Comparison of ENCODE assay signal across 7 cellular contexts in the genomic region with DNA sequence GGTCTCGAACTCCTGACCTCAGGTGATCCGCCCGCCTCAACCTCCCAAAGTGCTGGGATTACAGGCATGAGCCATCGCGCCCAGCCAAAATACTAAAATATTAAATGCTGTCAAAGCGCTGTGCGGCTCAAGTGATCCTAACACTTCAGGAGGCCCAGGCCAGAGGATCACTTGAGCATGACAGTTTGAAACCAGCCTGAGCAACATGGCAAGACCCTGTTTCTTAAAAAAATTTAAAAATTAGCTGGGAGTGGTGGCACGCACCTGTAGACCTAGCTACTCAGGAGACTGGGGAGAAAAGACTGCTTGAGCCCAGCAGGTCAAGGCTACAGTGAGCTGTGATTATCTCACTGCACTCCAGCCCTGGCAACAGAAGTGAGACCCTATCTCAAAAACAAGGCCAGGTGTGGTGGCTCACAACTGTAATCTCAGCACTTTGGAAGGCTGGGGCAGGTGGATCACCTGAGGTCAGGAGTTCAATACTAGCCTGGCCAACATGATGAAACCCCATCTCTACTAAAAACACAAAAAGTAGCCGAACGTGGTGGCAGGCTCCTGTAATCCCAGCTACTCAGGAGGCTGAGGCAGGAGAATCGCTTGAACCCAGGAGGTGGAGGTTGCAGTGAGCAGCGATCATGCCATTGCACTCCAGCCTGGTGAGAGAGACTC. TPM values are rescaled to one million over a fixed set of nuclear protein-coding genes. Genes with fewer than 3 reads are reported as not detected.
DNase-seq lines count a peak whose midpoint lies in the region; ATAC-seq, FAIRE-seq and TF ChIP-seq lines count a peak whose summit lies in the region.
"Not testable (repeated sequence)": the region's sequence is repeated elsewhere in the genome, so short reads cannot be mapped to it uniquely, and the experiment has no call there.

No MANE protein-coding gene starts in this region.

- H4K20me1 ChIP-seq in K562 (replicated peaks; ENCODE audit: control insufficient read depth, insufficient read depth, low read length), result peaks cover 24% of the 10 kb centered on the region

- not testable (repeated sequence) for H3K9me1 ChIP-seq in K562 (ENCODE audit: control insufficient read depth, insufficient read depth, low read length)

- not testable (repeated sequence) for H2AFZ ChIP-seq in K562 (ENCODE audit: low read depth, low read length)

- H3K27me3 ChIP-seq in K562 (ENCODE audit: control insufficient read depth in 2 of 2, insufficient read depth in 2 of 2, low read length in 2 of 2); gastrocnemius medialis: not testable (repeated sequence)

- H3K9me3 ChIP-seq in A549; K562 (replicated peaks; ENCODE audit: control insufficient read depth, insufficient read depth, low read depth, low read length); gastrocnemius medialis: not testable (repeated sequence)

- H3K27me3 Mint-ChIP-seq in HFFc6 (ENCODE audit: insufficient read depth) (peaks cover 19% of the 10 kb centered on the region), immature natural killer cell (ENCODE audit: low read depth in 3 of 3) (peaks cover 18 to 64% (median 57%) of the 10 kb centered on the region in 3 donors)
- H3K27me3 Mint-ChIP-seq in activated CD4-positive, alpha-beta memory T cell treated with anti-CD3 and anti-CD28 coated beads for 36 hours; activated T-cell treated with anti-CD3 and anti-CD28 coated beads, Interleukin-2, amount 50 U/mL, for 72 hours (ENCODE audit: low read depth): not testable (repeated sequence)

- DNase-seq in A549 (ENCODE audit: low read depth in 1 of 2, low spot score in 1 of 2); HFFc6; activated CD4-positive, alpha-beta memory T cell treated with anti-CD3 and anti-CD28 coated beads for 36 hours; activated T-cell treated with anti-CD3 and anti-CD28 coated beads, Interleukin-2, amount 50 U/mL, for 72 hours; K562 (ENCODE audit: extremely low read depth in 1 of 4, low spot score in 3 of 4); immature natural killer cell; gastrocnemius medialis: not testable (repeated sequence)

- BruUV-seq in K562 (replicated peaks; lab: Mats Ljungman, UMichigan), result not testable (repeated sequence)

- POLR2A ChIA-PET in A549 (lab: Yijun Ruan, JAX) (interaction anchor here (0.6 to 1.2 kb wide), 3 partner anchors 9 to 74 kb away, joined by 3 to 5 read pairs (median 5); a partner anchor contains a TSS), K562 (lab: Yijun Ruan, JAX) (interaction anchor here (0.6 to 7.2 kb wide), 6 partner anchors 9 to 58 kb away, joined by 3 to 102 read pairs (median 7); a partner anchor contains a TSS)
- POLR2A ChIA-PET in activated CD4-positive, alpha-beta memory T cell treated with anti-CD3 and anti-CD28 coated beads for 36 hours (lab: Charles Lee), result not testable (repeated sequence)

- H3K27ac ChIP-seq in A549; K562 (ENCODE audit: extremely low read depth, low read depth, low read length): not testable (repeated sequence)
- peak overlapping the region; percentile 46 to 80 (median 68) for H3K27ac ChIP-seq in gastrocnemius medialis

- not testable (repeated sequence) for FAIRE-seq in A549 (lab: Jason Lieb, UNC); K562 (lab: Jason Lieb, UNC)

- not testable (repeated sequence) for TF ChIP-seq CTCF in A549 (IDR thresholded peaks at IDR 0.05); HFFc6 (IDR thresholded peaks at IDR 0.05); K562 (IDR thresholded peaks at IDR 0.05 in 2 of 3, conservative IDR thresholded peaks at IDR 0.05 in 1 of 3; ENCODE audit: insufficient read depth in 2 of 3, low read depth in 1 of 3, low read length in 3 of 3); gastrocnemius medialis (IDR thresholded peaks at IDR 0.05 in 4 of 5, conservative IDR thresholded peaks at IDR 0.05 in 1 of 5)

- not testable (repeated sequence) for H3K4me3 Mint-ChIP-seq in HFFc6; activated CD4-positive, alpha-beta memory T cell treated with anti-CD3 and anti-CD28 coated beads for 36 hours; immature natural killer cell
- peak overlapping the region in 1 of 2 donors; percentile 31 for H3K4me3 Mint-ChIP-seq in activated T-cell treated with anti-CD3 and anti-CD28 coated beads, Interleukin-2, amount 50 U/mL, for 72 hours

- H3K36me3 ChIP-seq in K562 (ENCODE audit: control insufficient read depth, insufficient read depth, low read length) (peaks cover 96% of the 10 kb centered on the region), gastrocnemius medialis (peaks cover 7 to 97% of the 10 kb centered on the region in 2 donors)

- intact Hi-C loops in activated CD4-positive, alpha-beta memory T cell treated with anti-CD3 and anti-CD28 coated beads for 36 hours (cut with micrococcal nuclease); K562 (cut with micrococcal nuclease); gastrocnemius medialis (cut with DNase I; ENCODE audit: low total_unique reads): not testable (repeated sequence)

- not testable (repeated sequence) for H3K4me2 ChIP-seq in A549; K562 (ENCODE audit: insufficient read depth, low read length)

- not testable (repeated sequence) for H3K4me1 ChIP-seq in A549; K562 (replicated peaks in 1 of 2; ENCODE audit: control insufficient read depth in 2 of 2, insufficient read depth in 2 of 2, low read length in 2 of 2)
- H3K4me1 ChIP-seq in gastrocnemius medialis, result peaks cover 25 to 33% of the 10 kb centered on the region in 2 donors

- H3K27ac Mint-ChIP-seq in HFFc6 (0 out of 2 replicates have a peak overlapping the region, but pooled peaks have one; percentile 6), immature natural killer cell (peak overlapping the region in 4 of 6 donors; percentile 69 to 89 (median 76))
- peak overlapping the region; percentile 28 for H3K27ac Mint-ChIP-seq in activated CD4-positive, alpha-beta memory T cell treated with anti-CD3 and anti-CD28 coated beads for 36 hours
- peak overlapping the region; percentile 88 for H3K27ac Mint-ChIP-seq in activated T-cell treated with anti-CD3 and anti-CD28 coated beads, Interleukin-2, amount 50 U/mL, for 72 hours

- H3K9me3 Mint-ChIP-seq in HFFc6; activated CD4-positive, alpha-beta memory T cell treated with anti-CD3 and anti-CD28 coated beads for 36 hours; activated T-cell treated with anti-CD3 and anti-CD28 coated beads, Interleukin-2, amount 50 U/mL, for 72 hours; immature natural killer cell: not testable (repeated sequence)

- TF ChIP-seq POLR2A in A549 (IDR thresholded peaks at IDR 0.05; ENCODE audit: low read length); gastrocnemius medialis (IDR thresholded peaks at IDR 0.05): not testable (repeated sequence)
- peak; percentile 20; the same call in 1 of the 2 replicates for TF ChIP-seq POLR2A in K562 (conservative IDR thresholded peaks at IDR 0.05)

- H3K4me3 ChIP-seq in A549, K562, gastrocnemius medialis: not testable (repeated sequence)

- H3K9ac ChIP-seq in K562 (ENCODE audit: insufficient read depth in 1 of 2, low read depth in 2 of 2, low read length in 2 of 2), result not testable (repeated sequence)

- peaks cover 87% of the 10 kb centered on the region for H3K79me2 ChIP-seq in K562 (ENCODE audit: control insufficient read depth, insufficient read depth, low read length)

- TF ChIP-seq EP300 in A549 (IDR thresholded peaks at IDR 0.05); K562 (IDR thresholded peaks at IDR 0.05; ENCODE audit: low read length): not testable (repeated sequence)

- peaks cover 27% of the 10 kb centered on the region for H3K4me1 Mint-ChIP-seq in HFFc6 (ENCODE audit: low read depth)
- peaks cover 41% of the 10 kb centered on the region for H3K4me1 Mint-ChIP-seq in activated CD4-positive, alpha-beta memory T cell treated with anti-CD3 and anti-CD28 coated beads for 36 hours (ENCODE audit: low read depth)
- peaks cover 52% of the 10 kb centered on the region for H3K4me1 Mint-ChIP-seq in activated T-cell treated with anti-CD3 and anti-CD28 coated beads, Interleukin-2, amount 50 U/mL, for 72 hours (ENCODE audit: low read depth)
- peaks cover 38 to 60% of the 10 kb centered on the region in 2 donors for H3K4me1 Mint-ChIP-seq in immature natural killer cell

- 94% methylated on average over 12 of the region's 12 CpGs for WGBS in A549 (ENCODE audit: missing lambda C conversion rate)
- 98% methylated on average over 12 of the region's 12 CpGs for WGBS in K562 (ENCODE audit: insufficient coverage, low coverage, missing lambda C conversion rate)

- H3K36me3 Mint-ChIP-seq in HFFc6 (ENCODE audit: low read depth) (peaks cover 46% of the 10 kb centered on the region), immature natural killer cell (peaks cover 36 to 58% (median 45%) of the 10 kb centered on the region in 3 donors)
- peaks cover 65% of the 10 kb centered on the region for H3K36me3 Mint-ChIP-seq in activated CD4-positive, alpha-beta memory T cell treated with anti-CD3 and anti-CD28 coated beads for 36 hours
- peaks cover 32 to 73% of the 10 kb centered on the region in 2 donors for H3K36me3 Mint-ChIP-seq in activated T-cell treated with anti-CD3 and anti-CD28 coated beads, Interleukin-2, amount 50 U/mL, for 72 hours (ENCODE audit: insufficient read depth in 2 of 2)

- in situ Hi-C loops in K562 (cut with MboI), result not testable (repeated sequence)
- in situ Hi-C loops in gastrocnemius medialis (cut with MboI; ENCODE audit: low sequenced_read_pairs in 4 of 4), result loop anchor here in 1 of 4 donors (25.0 kb wide), 1 partner anchor 164 kb away; no protein-coding TSS in a partner anchor

- TF ChIP-seq RAD21 in A549 (conservative IDR thresholded peaks at IDR 0.05 in 1 of 2, IDR thresholded peaks at IDR 0.05 in 1 of 2); K562 (CRISPR knock-in tag; conservative IDR thresholded peaks at IDR 0.05 in 1 of 2, IDR thresholded peaks at IDR 0.05 in 1 of 2): not testable (repeated sequence)

- CTCF ChIA-PET in A549 (lab: Yijun Ruan, JAX), result interaction anchor here (0.6 kb wide), 1 partner anchor 8 kb away, joined by 3 read pairs; no protein-coding TSS in a partner anchor
- CTCF ChIA-PET in activated CD4-positive, alpha-beta memory T cell treated with anti-CD3 and anti-CD28 coated beads for 36 hours (lab: Charles Lee), result interaction anchor here (1.0 kb wide), 1 partner anchor 160 kb away, joined by 3 read pairs; no protein-coding TSS in a partner anchor
- CTCF ChIA-PET in K562 (lab: Yijun Ruan, JAX; ENCODE audit: low intra/inter-chr PET ratio), result not testable (repeated sequence)

- peak in 1 of 2 experiments; percentile 6; a peak in 2 of 6 replicates for ATAC-seq in A549
- peak in 1 of 2 donors; percentile 1 for ATAC-seq in activated T-cell treated with anti-CD3 and anti-CD28 coated beads, Interleukin-2, amount 50 U/mL, for 72 hours (replicated peaks in 1 of 2)
- not testable (repeated sequence) for ATAC-seq in K562, gastrocnemius medialis

RNA-seq across cellular contexts. Expression of a gene that starts 18.3 kb away (rescaled TPM):
- polyA plus RNA-seq in A549 (2011; rRNA removed) (127 and 264 TPM in 2 replicates), A549 (2017; fragmentation: RNase III; extraction: RNeasy Plus Mini Kit Qiagen cat#74134 plus additional on column Dnase treatment) (199 to 212 TPM (median 201 TPM) in 3 replicates), K562 (2011; rRNA removed) (187 and 191 TPM in 2 replicates), K562 (2014; fragmentation: Illumina TruSeq; extraction: Trizol) (213 and 218 TPM in 2 replicates), K562 (2014; fragmentation: Nextera tagmentation; extraction: Ambion mirVana) (100 to 1,000 TPM; 143 to 198 TPM), K562 (2014; rRNA removed) (212 and 228 TPM in 2 replicates), immature natural killer cell (100 to 1,000 TPM; 120 to 203 (median 142) TPM)
- 38.9 and 39.1 TPM in 2 replicates for polyA plus RNA-seq in A549 (2012; cell fraction: cytosol; rRNA removed)
- 84.4 and 148 TPM in 2 replicates for polyA plus RNA-seq in A549 (2012; cell fraction: nucleus; rRNA removed)
- polyA minus RNA-seq in A549 (2011; rRNA and poly(A)+ RNA removed), result 104 and 116 TPM in 2 replicates
- total RNA-seq in HFFc6 (2021; fragmentation: NEBNext Ultra II Directional; extraction: Animal tissue kit (Norgen Biotek cat#: 25700)), result 100 to 1,000 TPM; 162 to 198 (median 185) TPM
- total RNA-seq in activated CD4-positive, alpha-beta memory T cell treated with anti-CD3 and anti-CD28 coated beads for 36 hours, result 100 to 1,000 TPM; 243 to 259 TPM
- total RNA-seq in activated T-cell treated with anti-CD3 and anti-CD28 coated beads, Interleukin-2, amount 50 U/mL, for 72 hours, result 100 to 1,000 TPM; 431 to 525 TPM
- total RNA-seq in K562 (2011; cell fraction: chromatin; rRNA removed; ENCODE audit: low replicate concordance), result 377 and 1,084 TPM in 2 replicates
- 154 and 218 TPM in 2 replicates for total RNA-seq in K562 (2011; cell fraction: nucleolus; rRNA removed)
- total RNA-seq in K562 (2011; cell fraction: nucleoplasm; rRNA removed), result 345 and 673 TPM in 2 replicates
- total RNA-seq in K562 (2014; rRNA removed) (241 and 314 TPM in 2 replicates), K562 (2014; rRNA removed; fragmentation: Illumina TruSeq; extraction: Trizol) (305 and 330 TPM in 2 replicates), K562 (2015; rRNA removed; fragmentation: Illumina TruSeq; extraction: Trizol) (297 and 319 TPM in 2 replicates), K562 (2021) (241 and 250 TPM in 2 replicates), gastrocnemius medialis (100 to 1,000 TPM in 3 of 4 donors, 10 to 100 TPM in 1; 98.5 to 165 (median 130) TPM)
- polyA plus RNA-seq in K562 (2011; cell fraction: cytosol; rRNA removed), result 33.0 and 80.4 TPM in 2 replicates
- 662 and 820 TPM in 2 replicates for polyA plus RNA-seq in K562 (2011; cell fraction: nucleus; rRNA removed)
- 185 and 194 TPM in 2 replicates for polyA plus RNA-seq in K562 (2012)
- 178 and 203 TPM in 2 replicates for polyA minus RNA-seq in K562 (2011; rRNA and poly(A)+ RNA removed)
- polyA minus RNA-seq in K562 (2011; cell fraction: cytosol; rRNA and poly(A)+ RNA removed), result 67.8 and 77.2 TPM in 2 replicates
- 241 and 336 TPM in 2 replicates for polyA minus RNA-seq in K562 (2011; cell fraction: nucleus; rRNA and poly(A)+ RNA removed)

RNA-seq across cellular contexts. Expression of a gene that starts 24.6 kb away (rescaled TPM):
- polyA plus RNA-seq in A549 (2011; rRNA removed) (201 and 204 TPM in 2 replicates), A549 (2017; fragmentation: RNase III; extraction: RNeasy Plus Mini Kit Qiagen cat#74134 plus additional on column Dnase treatment) (365 to 430 TPM (median 425 TPM) in 3 replicates), K562 (2011; rRNA removed) (179 and 193 TPM in 2 replicates), K562 (2014; fragmentation: Illumina TruSeq; extraction: Trizol) (31.8 and 117 TPM in 2 replicates), K562 (2014; fragmentation: Nextera tagmentation; extraction: Ambion mirVana) (100 to 1,000 TPM; 635 to 741 TPM), K562 (2014; rRNA removed) (433 and 559 TPM in 2 replicates), immature natural killer cell (100 to 1,000 TPM; 298 to 612 (median 340) TPM)
- polyA plus RNA-seq in A549 (2012; cell fraction: cytosol; rRNA removed), result 974 and 1,231 TPM in 2 replicates
- polyA plus RNA-seq in A549 (2012; cell fraction: nucleus; rRNA removed), result 655 and 1,009 TPM in 2 replicates
- polyA minus RNA-seq in A549 (2011; rRNA and poly(A)+ RNA removed), result 20.8 and 23.3 TPM in 2 replicates
- 100 to 1,000 TPM; 158 to 236 (median 195) TPM for total RNA-seq in HFFc6 (2021; fragmentation: NEBNext Ultra II Directional; extraction: Animal tissue kit (Norgen Biotek cat#: 25700))
- total RNA-seq in activated CD4-positive, alpha-beta memory T cell treated with anti-CD3 and anti-CD28 coated beads for 36 hours, result 100 to 1,000 TPM; 141 to 142 TPM
- 10 to 100 TPM; 51.4 to 53.8 TPM for total RNA-seq in activated T-cell treated with anti-CD3 and anti-CD28 coated beads, Interleukin-2, amount 50 U/mL, for 72 hours
- 8.1 and 30.8 TPM in 2 replicates for total RNA-seq in K562 (2011; cell fraction: chromatin; rRNA removed; ENCODE audit: low replicate concordance)
- total RNA-seq in K562 (2011; cell fraction: nucleolus; rRNA removed), result 77.2 and 84.6 TPM in 2 replicates
- 53.4 and 57.0 TPM in 2 replicates for total RNA-seq in K562 (2011; cell fraction: nucleoplasm; rRNA removed)
- total RNA-seq in K562 (2014; rRNA removed) (422 and 571 TPM in 2 replicates), K562 (2014; rRNA removed; fragmentation: Illumina TruSeq; extraction: Trizol) (46.5 and 50.1 TPM in 2 replicates), K562 (2015; rRNA removed; fragmentation: Illumina TruSeq; extraction: Trizol) (137 and 139 TPM in 2 replicates), K562 (2021) (217 and 226 TPM in 2 replicates), gastrocnemius medialis (100 to 1,000 TPM; 213 to 491 (median 309) TPM)
- polyA plus RNA-seq in K562 (2011; cell fraction: cytosol; rRNA removed), result 657 and 854 TPM in 2 replicates
- 234 and 309 TPM in 2 replicates for polyA plus RNA-seq in K562 (2011; cell fraction: nucleus; rRNA removed)
- 288 and 480 TPM in 2 replicates for polyA plus RNA-seq in K562 (2012)
- polyA minus RNA-seq in K562 (2011; rRNA and poly(A)+ RNA removed), result 18.5 and 28.9 TPM in 2 replicates
- polyA minus RNA-seq in K562 (2011; cell fraction: cytosol; rRNA and poly(A)+ RNA removed), result 43.7 and 68.4 TPM in 2 replicates
- 21.0 and 24.8 TPM in 2 replicates for polyA minus RNA-seq in K562 (2011; cell fraction: nucleus; rRNA and poly(A)+ RNA removed)

RNA-seq across cellular contexts. Expression of a gene that starts 24.6 kb away (rescaled TPM):
- 50.5 and 72.0 TPM in 2 replicates for polyA plus RNA-seq in A549 (2011; rRNA removed)
- 69.8 and 103 TPM in 2 replicates for polyA plus RNA-seq in A549 (2012; cell fraction: cytosol; rRNA removed)
- 47.8 and 55.9 TPM in 2 replicates for polyA plus RNA-seq in A549 (2012; cell fraction: nucleus; rRNA removed)
- polyA plus RNA-seq in A549 (2017; fragmentation: RNase III; extraction: RNeasy Plus Mini Kit Qiagen cat#74134 plus additional on column Dnase treatment), result 39.2 to 44.0 TPM (median 39.5 TPM) in 3 replicates
- polyA minus RNA-seq in A549 (2011; rRNA and poly(A)+ RNA removed), result 29.8 and 35.3 TPM in 2 replicates
- total RNA-seq in HFFc6 (2021; fragmentation: NEBNext Ultra II Directional; extraction: Animal tissue kit (Norgen Biotek cat#: 25700)), result 10 to 100 TPM; 28.6 to 40.6 (median 34.6) TPM
- 10 to 100 TPM; 36.9 to 40.8 TPM for total RNA-seq in activated CD4-positive, alpha-beta memory T cell treated with anti-CD3 and anti-CD28 coated beads for 36 hours
- 10 to 100 TPM; 43.3 to 46.0 TPM for total RNA-seq in activated T-cell treated with anti-CD3 and anti-CD28 coated beads, Interleukin-2, amount 50 U/mL, for 72 hours
- total RNA-seq in K562 (2011; cell fraction: chromatin; rRNA removed; ENCODE audit: low replicate concordance), result 52.4 and 75.5 TPM in 2 replicates
- total RNA-seq in K562 (2011; cell fraction: nucleolus; rRNA removed), result 59.4 and 63.0 TPM in 2 replicates
- 55.7 and 62.0 TPM in 2 replicates for total RNA-seq in K562 (2011; cell fraction: nucleoplasm; rRNA removed)
- 45.0 and 59.4 TPM in 2 replicates for total RNA-seq in K562 (2014; rRNA removed)
- total RNA-seq in K562 (2014; rRNA removed; fragmentation: Illumina TruSeq; extraction: Trizol), result 41.0 and 41.8 TPM in 2 replicates
- total RNA-seq in K562 (2015; rRNA removed; fragmentation: Illumina TruSeq; extraction: Trizol), result 34.1 and 34.7 TPM in 2 replicates
- 47.1 and 52.5 TPM in 2 replicates for total RNA-seq in K562 (2021)
- polyA plus RNA-seq in K562 (2011; rRNA removed), result 72.2 and 76.3 TPM in 2 replicates
- 84.5 and 124 TPM in 2 replicates for polyA plus RNA-seq in K562 (2011; cell fraction: cytosol; rRNA removed)
- 63.6 and 64.2 TPM in 2 replicates for polyA plus RNA-seq in K562 (2011; cell fraction: nucleus; rRNA removed)
- 27.4 and 33.4 TPM in 2 replicates for polyA plus RNA-seq in K562 (2012)
- 48.0 and 51.9 TPM in 2 replicates for polyA plus RNA-seq in K562 (2014; fragmentation: Illumina TruSeq; extraction: Trizol)
- polyA plus RNA-seq in K562 (2014; fragmentation: Nextera tagmentation; extraction: Ambion mirVana), result 10 to 100 TPM; 11.5 to 13.9 TPM
- 84.8 and 94.6 TPM in 2 replicates for polyA plus RNA-seq in K562 (2014; rRNA removed)
- 45.8 and 53.4 TPM in 2 replicates for polyA minus RNA-seq in K562 (2011; rRNA and poly(A)+ RNA removed)
- polyA minus RNA-seq in K562 (2011; cell fraction: cytosol; rRNA and poly(A)+ RNA removed), result 19.5 and 21.2 TPM in 2 replicates
- polyA minus RNA-seq in K562 (2011; cell fraction: nucleus; rRNA and poly(A)+ RNA removed), result 21.2 and 21.4 TPM in 2 replicates
- 10 to 100 TPM in 2 of 3 donors, 1 to 10 TPM in 1; 8.1 to 21.3 (median 20.0) TPM for polyA plus RNA-seq in immature natural killer cell
- total RNA-seq in gastrocnemius medialis, result 10 to 100 TPM; 31.5 to 85.8 (median 37.2) TPM

RNA-seq across cellular contexts. Expression of a gene that starts 48.0 kb away (rescaled TPM):
- polyA plus RNA-seq in A549 (2011; rRNA removed) (27.9 and 32.8 TPM in 2 replicates), A549 (2017; fragmentation: RNase III; extraction: RNeasy Plus Mini Kit Qiagen cat#74134 plus additional on column Dnase treatment) (23.8 to 24.9 TPM (median 24.0 TPM) in 3 replicates), K562 (2011; rRNA removed) (35.7 and 49.9 TPM in 2 replicates), K562 (2014; fragmentation: Illumina TruSeq; extraction: Trizol) (70.7 and 75.0 TPM in 2 replicates), K562 (2014; fragmentation: Nextera tagmentation; extraction: Ambion mirVana) (100 to 1,000 TPM; 178 to 196 TPM), K562 (2014; rRNA removed) (83.3 and 86.9 TPM in 2 replicates), immature natural killer cell (100 to 1,000 TPM in 2 of 3 donors, 10 to 100 TPM in 1; 92.6 to 140 (median 112) TPM)
- 18.6 and 19.1 TPM in 2 replicates for polyA plus RNA-seq in A549 (2012; cell fraction: cytosol; rRNA removed)
- 19.9 and 33.1 TPM in 2 replicates for polyA plus RNA-seq in A549 (2012; cell fraction: nucleus; rRNA removed)
- 30.8 and 40.1 TPM in 2 replicates for polyA minus RNA-seq in A549 (2011; rRNA and poly(A)+ RNA removed)
- total RNA-seq in HFFc6 (2021; fragmentation: NEBNext Ultra II Directional; extraction: Animal tissue kit (Norgen Biotek cat#: 25700)), result 10 to 100 TPM; 31.5 to 40.9 (median 36.2) TPM
- 10 to 100 TPM; 49.1 to 50.5 TPM for total RNA-seq in activated CD4-positive, alpha-beta memory T cell treated with anti-CD3 and anti-CD28 coated beads for 36 hours
- total RNA-seq in activated T-cell treated with anti-CD3 and anti-CD28 coated beads, Interleukin-2, amount 50 U/mL, for 72 hours, result 10 to 100 TPM; 68.1 to 68.6 TPM
- 82.3 and 150 TPM in 2 replicates for total RNA-seq in K562 (2011; cell fraction: chromatin; rRNA removed; ENCODE audit: low replicate concordance)
- 62.7 and 66.5 TPM in 2 replicates for total RNA-seq in K562 (2011; cell fraction: nucleolus; rRNA removed)
- total RNA-seq in K562 (2011; cell fraction: nucleoplasm; rRNA removed), result 101 and 125 TPM in 2 replicates
- total RNA-seq in K562 (2014; rRNA removed) (54.2 and 60.3 TPM in 2 replicates), K562 (2014; rRNA removed; fragmentation: Illumina TruSeq; extraction: Trizol) (77.2 and 85.9 TPM in 2 replicates), K562 (2015; rRNA removed; fragmentation: Illumina TruSeq; extraction: Trizol) (63.2 and 66.1 TPM in 2 replicates), K562 (2021) (49.9 and 55.1 TPM in 2 replicates), gastrocnemius medialis (10 to 100 TPM; 72.6 to 91.9 (median 82.2) TPM)
- polyA plus RNA-seq in K562 (2011; cell fraction: cytosol; rRNA removed), result 31.1 and 34.8 TPM in 2 replicates
- polyA plus RNA-seq in K562 (2011; cell fraction: nucleus; rRNA removed), result 30.2 and 32.2 TPM in 2 replicates
- 43.2 and 96.3 TPM in 2 replicates for polyA plus RNA-seq in K562 (2012)
- polyA minus RNA-seq in K562 (2011; rRNA and poly(A)+ RNA removed), result 59.5 and 68.3 TPM in 2 replicates
- polyA minus RNA-seq in K562 (2011; cell fraction: cytosol; rRNA and poly(A)+ RNA removed), result 24.5 and 25.3 TPM in 2 replicates
- polyA minus RNA-seq in K562 (2011; cell fraction: nucleus; rRNA and poly(A)+ RNA removed), result 17.8 and 39.2 TPM in 2 replicates

RNA-seq across cellular contexts. Expression of a gene that starts 59.1 kb away (rescaled TPM):
- 180 and 199 TPM in 2 replicates for polyA plus RNA-seq in A549 (2011; rRNA removed)
- polyA plus RNA-seq in A549 (2012; cell fraction: cytosol; rRNA removed), result 293 and 348 TPM in 2 replicates
- 558 and 578 TPM in 2 replicates for polyA plus RNA-seq in A549 (2012; cell fraction: nucleus; rRNA removed)
- polyA plus RNA-seq in A549 (2017; fragmentation: RNase III; extraction: RNeasy Plus Mini Kit Qiagen cat#74134 plus additional on column Dnase treatment), result 210 to 244 TPM (median 239 TPM) in 3 replicates
- polyA minus RNA-seq in A549 (2011; rRNA and poly(A)+ RNA removed), result 200 and 245 TPM in 2 replicates
- 100 to 1,000 TPM; 200 to 230 (median 213) TPM for total RNA-seq in HFFc6 (2021; fragmentation: NEBNext Ultra II Directional; extraction: Animal tissue kit (Norgen Biotek cat#: 25700))
- total RNA-seq in activated CD4-positive, alpha-beta memory T cell treated with anti-CD3 and anti-CD28 coated beads for 36 hours, result 100 to 1,000 TPM; 242 to 253 TPM
- 100 to 1,000 TPM; 459 to 512 TPM for total RNA-seq in activated T-cell treated with anti-CD3 and anti-CD28 coated beads, Interleukin-2, amount 50 U/mL, for 72 hours
- 182 and 323 TPM in 2 replicates for total RNA-seq in K562 (2011; cell fraction: chromatin; rRNA removed; ENCODE audit: low replicate concordance)
- total RNA-seq in K562 (2011; cell fraction: nucleolus; rRNA removed), result 205 and 207 TPM in 2 replicates
- total RNA-seq in K562 (2011; cell fraction: nucleoplasm; rRNA removed), result 200 and 207 TPM in 2 replicates
- 54.4 and 83.8 TPM in 2 replicates for total RNA-seq in K562 (2014; rRNA removed)
- total RNA-seq in K562 (2014; rRNA removed; fragmentation: Illumina TruSeq; extraction: Trizol), result 39.7 and 42.2 TPM in 2 replicates
- total RNA-seq in K562 (2015; rRNA removed; fragmentation: Illumina TruSeq; extraction: Trizol), result 41.9 and 42.1 TPM in 2 replicates
- 102 and 105 TPM in 2 replicates for total RNA-seq in K562 (2021)
- polyA plus RNA-seq in K562 (2011; rRNA removed), result 72.9 and 80.0 TPM in 2 replicates
- 124 and 164 TPM in 2 replicates for polyA plus RNA-seq in K562 (2011; cell fraction: cytosol; rRNA removed)
- 322 and 336 TPM in 2 replicates for polyA plus RNA-seq in K562 (2011; cell fraction: nucleus; rRNA removed)
- polyA plus RNA-seq in K562 (2012), result 98.9 and 128 TPM in 2 replicates
- 68.6 and 69.8 TPM in 2 replicates for polyA plus RNA-seq in K562 (2014; fragmentation: Illumina TruSeq; extraction: Trizol)
- polyA plus RNA-seq in K562 (2014; fragmentation: Nextera tagmentation; extraction: Ambion mirVana), result 10 to 100 TPM; 45.5 to 56.0 TPM
- 56.0 and 65.2 TPM in 2 replicates for polyA plus RNA-seq in K562 (2014; rRNA removed)
- 46.6 and 66.8 TPM in 2 replicates for polyA minus RNA-seq in K562 (2011; rRNA and poly(A)+ RNA removed)
- polyA minus RNA-seq in K562 (2011; cell fraction: cytosol; rRNA and poly(A)+ RNA removed), result 46.7 and 82.3 TPM in 2 replicates
- polyA minus RNA-seq in K562 (2011; cell fraction: nucleus; rRNA and poly(A)+ RNA removed), result 66.4 and 92.3 TPM in 2 replicates
- 100 to 1,000 TPM; 445 to 490 (median 454) TPM for polyA plus RNA-seq in immature natural killer cell
- total RNA-seq in gastrocnemius medialis, result 10 to 100 TPM; 37.3 to 60.7 (median 50.1) TPM

Comparison
In these comparisons a context has a peak if more than half of its experiments do, and no peak if none do; other contexts are left out.
1. H3K27ac Mint-ChIP-seq: peak in every context shown above with its lines; median percentile 88 in activated T-cell treated with anti-CD3 and anti-CD28 coated beads, Interleukin-2, amount 50 U/mL, for 72 hours; 76 in immature natural killer cell; 28 in activated CD4-positive, alpha-beta memory T cell treated with anti-CD3 and anti-CD28 coated beads for 36 hours; 6 in HFFc6.